ENCODE assay signal across 1 cellular context in the genomic region with DNA sequence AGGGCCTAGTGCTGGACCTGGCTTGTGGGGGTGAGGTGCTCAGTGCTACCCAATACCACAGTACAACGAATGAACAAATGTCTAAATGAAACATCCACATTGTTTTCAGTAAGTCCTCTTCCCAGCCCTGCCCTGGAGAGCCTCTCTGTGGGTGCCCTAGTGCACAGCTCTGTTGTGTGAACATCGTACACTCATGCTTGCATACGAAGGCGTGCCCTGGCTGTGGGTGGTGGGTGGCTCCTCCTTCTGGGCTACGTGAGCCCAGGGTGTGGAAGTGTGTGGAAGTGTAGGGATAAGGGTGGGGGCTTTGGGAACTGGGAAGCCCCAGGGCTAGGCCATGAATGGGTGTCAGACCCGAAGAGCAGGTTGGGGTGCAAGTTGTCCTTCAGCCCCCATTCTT.
TF ChIP-seq lines count a peak whose summit lies in the region.

No MANE protein-coding gene starts in this region.

TF ChIP-seq in GM23338, 12 proteins besides CTCF, POLR2A, EP300 and RAD21:
- TF ChIP-seq, protein P1, sequence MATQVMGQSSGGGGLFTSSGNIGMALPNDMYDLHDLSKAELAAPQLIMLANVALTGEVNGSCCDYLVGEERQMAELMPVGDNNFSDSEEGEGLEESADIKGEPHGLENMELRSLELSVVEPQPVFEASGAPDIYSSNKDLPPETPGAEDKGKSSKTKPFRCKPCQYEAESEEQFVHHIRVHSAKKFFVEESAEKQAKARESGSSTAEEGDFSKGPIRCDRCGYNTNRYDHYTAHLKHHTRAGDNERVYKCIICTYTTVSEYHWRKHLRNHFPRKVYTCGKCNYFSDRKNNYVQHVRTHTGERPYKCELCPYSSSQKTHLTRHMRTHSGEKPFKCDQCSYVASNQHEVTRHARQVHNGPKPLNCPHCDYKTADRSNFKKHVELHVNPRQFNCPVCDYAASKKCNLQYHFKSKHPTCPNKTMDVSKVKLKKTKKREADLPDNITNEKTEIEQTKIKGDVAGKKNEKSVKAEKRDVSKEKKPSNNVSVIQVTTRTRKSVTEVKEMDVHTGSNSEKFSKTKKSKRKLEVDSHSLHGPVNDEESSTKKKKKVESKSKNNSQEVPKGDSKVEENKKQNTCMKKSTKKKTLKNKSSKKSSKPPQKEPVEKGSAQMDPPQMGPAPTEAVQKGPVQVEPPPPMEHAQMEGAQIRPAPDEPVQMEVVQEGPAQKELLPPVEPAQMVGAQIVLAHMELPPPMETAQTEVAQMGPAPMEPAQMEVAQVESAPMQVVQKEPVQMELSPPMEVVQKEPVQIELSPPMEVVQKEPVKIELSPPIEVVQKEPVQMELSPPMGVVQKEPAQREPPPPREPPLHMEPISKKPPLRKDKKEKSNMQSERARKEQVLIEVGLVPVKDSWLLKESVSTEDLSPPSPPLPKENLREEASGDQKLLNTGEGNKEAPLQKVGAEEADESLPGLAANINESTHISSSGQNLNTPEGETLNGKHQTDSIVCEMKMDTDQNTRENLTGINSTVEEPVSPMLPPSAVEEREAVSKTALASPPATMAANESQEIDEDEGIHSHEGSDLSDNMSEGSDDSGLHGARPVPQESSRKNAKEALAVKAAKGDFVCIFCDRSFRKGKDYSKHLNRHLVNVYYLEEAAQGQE (IDR thresholded peaks at IDR 0.05; ENCODE audit: unreplicated experiment), result no peak
- TF ChIP-seq STAT1 (IDR thresholded peaks at IDR 0.05; ENCODE audit: unreplicated experiment) (no peak), ZNF331 (CRISPR knock-in tag; IDR thresholded peaks at IDR 0.05; ENCODE audit: low read depth) (no peak), NANOG (IDR thresholded peaks at IDR 0.05; ENCODE audit: borderline replicate concordance) (no peak), POLR2AphosphoS5 (IDR thresholded peaks at IDR 0.05; ENCODE audit: low read depth) (no peak), EZH2phosphoT487 (IDR thresholded peaks at IDR 0.05; ENCODE audit: unreplicated experiment) (no peak), EZH2 (IDR thresholded peaks at IDR 0.05; ENCODE audit: low read depth, unreplicated experiment) (no peak), CREB1 (CRISPR knock-in tag; IDR thresholded peaks at IDR 0.05; ENCODE audit: low read depth) (no peak), ZNF114 (CRISPR knock-in tag; IDR thresholded peaks at IDR 0.05) (no peak)
- TF ChIP-seq, protein P2, sequence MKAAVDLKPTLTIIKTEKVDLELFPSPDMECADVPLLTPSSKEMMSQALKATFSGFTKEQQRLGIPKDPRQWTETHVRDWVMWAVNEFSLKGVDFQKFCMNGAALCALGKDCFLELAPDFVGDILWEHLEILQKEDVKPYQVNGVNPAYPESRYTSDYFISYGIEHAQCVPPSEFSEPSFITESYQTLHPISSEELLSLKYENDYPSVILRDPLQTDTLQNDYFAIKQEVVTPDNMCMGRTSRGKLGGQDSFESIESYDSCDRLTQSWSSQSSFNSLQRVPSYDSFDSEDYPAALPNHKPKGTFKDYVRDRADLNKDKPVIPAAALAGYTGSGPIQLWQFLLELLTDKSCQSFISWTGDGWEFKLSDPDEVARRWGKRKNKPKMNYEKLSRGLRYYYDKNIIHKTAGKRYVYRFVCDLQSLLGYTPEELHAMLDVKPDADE (IDR thresholded peaks at IDR 0.05), result no peak
